ENCODE assay signal across 1 cellular context in the genomic region with DNA sequence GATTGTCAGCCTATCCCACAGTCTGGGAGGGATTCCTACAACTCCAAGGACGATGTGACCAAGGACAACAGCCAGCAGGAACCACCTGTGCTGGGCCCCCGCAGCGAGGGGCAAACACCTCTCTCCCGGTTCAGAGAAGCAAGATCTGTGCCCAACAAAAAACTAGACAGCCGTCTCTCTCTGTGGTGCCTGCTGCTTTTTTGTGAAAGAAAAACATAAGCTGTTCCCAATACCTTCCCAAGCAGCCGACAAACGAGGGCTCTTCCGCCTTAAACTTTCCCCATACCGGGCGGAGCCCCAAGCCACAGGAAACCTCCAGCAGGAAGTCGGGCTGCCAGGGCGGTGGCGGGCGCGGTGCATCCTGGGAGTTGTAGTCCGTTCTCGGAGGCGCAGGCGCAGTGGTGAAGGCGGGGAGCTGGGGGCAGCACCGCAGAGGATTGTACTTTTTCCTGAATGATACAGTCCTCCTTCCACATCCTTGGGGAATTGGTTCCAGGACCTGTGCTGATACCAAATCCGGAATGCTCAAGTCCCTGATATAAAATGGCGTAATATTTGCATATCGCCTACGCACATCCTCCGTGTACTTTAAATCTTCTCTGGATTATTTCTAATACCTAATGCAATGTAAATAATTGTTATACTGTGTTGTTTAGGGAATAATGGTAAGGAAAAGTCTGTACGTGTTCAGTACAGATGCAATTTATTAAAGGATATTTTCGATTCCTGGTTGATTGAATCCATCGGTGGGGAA.
TF ChIP-seq lines count a peak whose summit lies in the region.

No MANE protein-coding gene starts in this region.

TF ChIP-seq in HepG2, 621 proteins besides CTCF, POLR2A, EP300 and RAD21 (continued from another document and continues in another):
- TF ChIP-seq, protein P1, sequence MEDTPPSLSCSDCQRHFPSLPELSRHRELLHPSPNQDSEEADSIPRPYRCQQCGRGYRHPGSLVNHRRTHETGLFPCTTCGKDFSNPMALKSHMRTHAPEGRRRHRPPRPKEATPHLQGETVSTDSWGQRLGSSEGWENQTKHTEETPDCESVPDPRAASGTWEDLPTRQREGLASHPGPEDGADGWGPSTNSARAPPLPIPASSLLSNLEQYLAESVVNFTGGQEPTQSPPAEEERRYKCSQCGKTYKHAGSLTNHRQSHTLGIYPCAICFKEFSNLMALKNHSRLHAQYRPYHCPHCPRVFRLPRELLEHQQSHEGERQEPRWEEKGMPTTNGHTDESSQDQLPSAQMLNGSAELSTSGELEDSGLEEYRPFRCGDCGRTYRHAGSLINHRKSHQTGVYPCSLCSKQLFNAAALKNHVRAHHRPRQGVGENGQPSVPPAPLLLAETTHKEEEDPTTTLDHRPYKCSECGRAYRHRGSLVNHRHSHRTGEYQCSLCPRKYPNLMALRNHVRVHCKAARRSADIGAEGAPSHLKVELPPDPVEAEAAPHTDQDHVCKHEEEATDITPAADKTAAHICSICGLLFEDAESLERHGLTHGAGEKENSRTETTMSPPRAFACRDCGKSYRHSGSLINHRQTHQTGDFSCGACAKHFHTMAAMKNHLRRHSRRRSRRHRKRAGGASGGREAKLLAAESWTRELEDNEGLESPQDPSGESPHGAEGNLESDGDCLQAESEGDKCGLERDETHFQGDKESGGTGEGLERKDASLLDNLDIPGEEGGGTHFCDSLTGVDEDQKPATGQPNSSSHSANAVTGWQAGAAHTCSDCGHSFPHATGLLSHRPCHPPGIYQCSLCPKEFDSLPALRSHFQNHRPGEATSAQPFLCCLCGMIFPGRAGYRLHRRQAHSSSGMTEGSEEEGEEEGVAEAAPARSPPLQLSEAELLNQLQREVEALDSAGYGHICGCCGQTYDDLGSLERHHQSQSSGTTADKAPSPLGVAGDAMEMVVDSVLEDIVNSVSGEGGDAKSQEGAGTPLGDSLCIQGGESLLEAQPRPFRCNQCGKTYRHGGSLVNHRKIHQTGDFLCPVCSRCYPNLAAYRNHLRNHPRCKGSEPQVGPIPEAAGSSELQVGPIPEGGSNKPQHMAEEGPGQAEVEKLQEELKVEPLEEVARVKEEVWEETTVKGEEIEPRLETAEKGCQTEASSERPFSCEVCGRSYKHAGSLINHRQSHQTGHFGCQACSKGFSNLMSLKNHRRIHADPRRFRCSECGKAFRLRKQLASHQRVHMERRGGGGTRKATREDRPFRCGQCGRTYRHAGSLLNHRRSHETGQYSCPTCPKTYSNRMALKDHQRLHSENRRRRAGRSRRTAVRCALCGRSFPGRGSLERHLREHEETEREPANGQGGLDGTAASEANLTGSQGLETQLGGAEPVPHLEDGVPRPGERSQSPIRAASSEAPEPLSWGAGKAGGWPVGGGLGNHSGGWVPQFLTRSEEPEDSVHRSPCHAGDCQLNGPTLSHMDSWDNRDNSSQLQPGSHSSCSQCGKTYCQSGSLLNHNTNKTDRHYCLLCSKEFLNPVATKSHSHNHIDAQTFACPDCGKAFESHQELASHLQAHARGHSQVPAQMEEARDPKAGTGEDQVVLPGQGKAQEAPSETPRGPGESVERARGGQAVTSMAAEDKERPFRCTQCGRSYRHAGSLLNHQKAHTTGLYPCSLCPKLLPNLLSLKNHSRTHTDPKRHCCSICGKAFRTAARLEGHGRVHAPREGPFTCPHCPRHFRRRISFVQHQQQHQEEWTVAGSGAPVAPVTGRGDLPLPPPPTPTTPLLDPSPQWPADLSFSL (CRISPR knock-in tag; IDR thresholded peaks at IDR 0.05), result no peak
- TF ChIP-seq ZNF282 (IDR thresholded peaks at IDR 0.05; ENCODE audit: partially characterized antibody) (no peak), ZNF382 (CRISPR knock-in tag; IDR thresholded peaks at IDR 0.05; ENCODE audit: borderline replicate concordance) (no peak), RFXAP (CRISPR knock-in tag; IDR thresholded peaks at IDR 0.05; ENCODE audit: borderline replicate concordance) (no peak), CC2D1A (CRISPR knock-in tag; IDR thresholded peaks at IDR 0.05) (no peak), HIVEP1 (CRISPR knock-in tag; IDR thresholded peaks at IDR 0.05) (0 out of 2 replicates have a peak, but pooled peaks have one; percentile 28), ZNF639 (CRISPR knock-in tag; conservative IDR thresholded peaks at IDR 0.05) (no peak), ZNF644 (CRISPR knock-in tag; IDR thresholded peaks at IDR 0.05; ENCODE audit: low read depth) (no peak), ZNF329 (CRISPR knock-in tag; IDR thresholded peaks at IDR 0.05; ENCODE audit: low read depth) (no peak), YEATS4 (CRISPR knock-in tag; IDR thresholded peaks at IDR 0.05; ENCODE audit: borderline replicate concordance) (0 out of 2 replicates have a peak, but pooled peaks have one; percentile 50), ZNF746 (CRISPR knock-in tag; IDR thresholded peaks at IDR 0.05) (no peak), CBX2 (IDR thresholded peaks at IDR 0.05; ENCODE audit: low read depth, low read length) (no peak), CBX2 (CRISPR knock-in tag; IDR thresholded peaks at IDR 0.05; ENCODE audit: low read depth) (no peak), ZNF598 (CRISPR knock-in tag; IDR thresholded peaks at IDR 0.05; ENCODE audit: borderline replicate concordance) (no peak), AGO1 (IDR thresholded peaks at IDR 0.05; ENCODE audit: low read depth, low read length, poor library complexity, severe bottlenecking) (peak; percentile 42), CEBPB (IDR thresholded peaks at IDR 0.05; ENCODE audit: borderline replicate concordance, low read depth, low read length) (no peak), ZNF761 (CRISPR knock-in tag; conservative IDR thresholded peaks at IDR 0.05) (no peak), TFDP1 (CRISPR knock-in tag; IDR thresholded peaks at IDR 0.05; ENCODE audit: borderline replicate concordance) (peak; percentile 26; the same call in 1 of the 2 replicates), CEBPG (CRISPR knock-in tag; IDR thresholded peaks at IDR 0.05) (no peak), ZFP37 (CRISPR knock-in tag; IDR thresholded peaks at IDR 0.05; ENCODE audit: borderline replicate concordance) (no peak), ZNF230 (CRISPR knock-in tag; IDR thresholded peaks at IDR 0.05) (peak; percentile 46; the same call in 1 of the 2 replicates), ZNF207 (IDR thresholded peaks at IDR 0.05; ENCODE audit: borderline replicate concordance) (no peak), ZNF256 (CRISPR knock-in tag; conservative IDR thresholded peaks at IDR 0.05) (no peak), ARHGAP35 (CRISPR knock-in tag; IDR thresholded peaks at IDR 0.05; ENCODE audit: borderline replicate concordance) (no peak), MIER3 (CRISPR knock-in tag; IDR thresholded peaks at IDR 0.05; ENCODE audit: borderline replicate concordance) (peak; percentile 9; the same call in 1 of the 2 replicates), KAT8 (CRISPR knock-in tag; IDR thresholded peaks at IDR 0.05) (peak; percentile 75), CENPBD1 (CRISPR knock-in tag; IDR thresholded peaks at IDR 0.05; ENCODE audit: borderline replicate concordance, low read depth) (no peak), CENPT (CRISPR knock-in tag; IDR thresholded peaks at IDR 0.05; ENCODE audit: low read depth) (no peak), ZMYM3 (CRISPR knock-in tag; IDR thresholded peaks at IDR 0.05) (peak; percentile 46; the same call in 1 of the 2 replicates), ZBTB7B (CRISPR knock-in tag; IDR thresholded peaks at IDR 0.05) (0 out of 2 replicates have a peak, but pooled peaks have one; percentile 17), RFXANK (CRISPR knock-in tag; IDR thresholded peaks at IDR 0.05) (no peak), POGZ (CRISPR knock-in tag; IDR thresholded peaks at IDR 0.05) (no peak), HCFC1 (IDR thresholded peaks at IDR 0.05; ENCODE audit: low read depth, low read length) (peak; percentile 89), ELF1 (CRISPR knock-in tag; IDR thresholded peaks at IDR 0.05) (peak; percentile 96), ZNF33B (CRISPR knock-in tag; IDR thresholded peaks at IDR 0.05) (peak; percentile 25; the same call in 1 of the 2 replicates), ZHX2 (IDR thresholded peaks at IDR 0.05; ENCODE audit: low read depth) (no peak; the same call in 1 of the 2 replicates), ZHX2 (CRISPR knock-in tag; IDR thresholded peaks at IDR 0.05; ENCODE audit: borderline replicate concordance) (no peak), DPF2 (CRISPR knock-in tag; IDR thresholded peaks at IDR 0.05; ENCODE audit: borderline replicate concordance, low read depth) (no peak), SNAPC2 (CRISPR knock-in tag; IDR thresholded peaks at IDR 0.05) (no peak)
- TF ChIP-seq, protein P2, sequence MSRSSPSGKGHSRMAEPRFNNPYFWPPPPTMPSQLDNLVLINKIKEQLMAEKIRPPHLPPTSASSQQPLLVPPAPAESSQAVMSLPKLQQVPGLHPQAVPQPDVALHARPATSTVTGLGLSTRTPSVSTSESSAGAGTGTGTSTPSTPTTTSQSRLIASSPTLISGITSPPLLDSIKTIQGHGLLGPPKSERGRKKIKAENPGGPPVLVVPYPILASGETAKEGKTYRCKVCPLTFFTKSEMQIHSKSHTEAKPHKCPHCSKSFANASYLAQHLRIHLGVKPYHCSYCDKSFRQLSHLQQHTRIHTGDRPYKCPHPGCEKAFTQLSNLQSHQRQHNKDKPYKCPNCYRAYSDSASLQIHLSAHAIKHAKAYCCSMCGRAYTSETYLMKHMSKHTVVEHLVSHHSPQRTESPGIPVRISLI (CRISPR knock-in tag; IDR thresholded peaks at IDR 0.05; ENCODE audit: borderline replicate concordance), result no peak
- TF ChIP-seq, protein P3, sequence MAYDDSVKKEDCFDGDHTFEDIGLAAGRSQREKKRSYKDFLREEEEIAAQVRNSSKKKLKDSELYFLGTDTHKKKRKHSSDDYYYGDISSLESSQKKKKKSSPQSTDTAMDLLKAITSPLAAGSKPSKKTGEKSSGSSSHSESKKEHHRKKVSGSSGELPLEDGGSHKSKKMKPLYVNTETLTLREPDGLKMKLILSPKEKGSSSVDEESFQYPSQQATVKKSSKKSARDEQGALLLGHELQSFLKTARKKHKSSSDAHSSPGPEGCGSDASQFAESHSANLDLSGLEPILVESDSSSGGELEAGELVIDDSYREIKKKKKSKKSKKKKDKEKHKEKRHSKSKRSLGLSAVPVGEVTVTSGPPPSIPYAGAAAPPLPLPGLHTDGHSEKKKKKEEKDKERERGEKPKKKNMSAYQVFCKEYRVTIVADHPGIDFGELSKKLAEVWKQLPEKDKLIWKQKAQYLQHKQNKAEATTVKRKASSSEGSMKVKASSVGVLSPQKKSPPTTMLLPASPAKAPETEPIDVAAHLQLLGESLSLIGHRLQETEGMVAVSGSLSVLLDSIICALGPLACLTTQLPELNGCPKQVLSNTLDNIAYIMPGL (CRISPR knock-in tag; IDR thresholded peaks at IDR 0.05; ENCODE audit: borderline replicate concordance in 1 of 2, low read depth in 1 of 2), result peak; percentile 22 to 60; a peak in 3 of 4 replicates
- TF ChIP-seq, protein P4, sequence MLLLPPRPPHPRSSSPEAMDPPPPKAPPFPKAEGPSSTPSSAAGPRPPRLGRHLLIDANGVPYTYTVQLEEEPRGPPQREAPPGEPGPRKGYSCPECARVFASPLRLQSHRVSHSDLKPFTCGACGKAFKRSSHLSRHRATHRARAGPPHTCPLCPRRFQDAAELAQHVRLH (CRISPR knock-in tag; IDR thresholded peaks at IDR 0.05; ENCODE audit: borderline replicate concordance, low read depth), result no peak; the same call in 1 of the 2 replicates
